8 cellular contexts compared by ENCODE assay signal in genomic region chr17:77959216-77959925, GRCh38. TPM values are rescaled to one million over a fixed set of nuclear protein-coding genes. Genes with fewer than 3 reads are reported as not detected.
DNase-seq lines count a peak whose midpoint lies in the region; ATAC-seq and TF ChIP-seq lines count a peak whose summit lies in the region.

No MANE protein-coding gene starts in this region.

- CTCF ChIA-PET in HEK293T (lab: Yijun Ruan, JAX), result interaction anchor here (0.8 to 1.4 kb wide), 3 partner anchors 11 to 71 kb away, joined by 3 read pairs; no protein-coding TSS in a partner anchor

- peaks cover 11 to 50% (median 38%) of the 10 kb centered on the region in 10 experiments for H3K4me1 ChIP-seq in BLaER1 treated with 17β-estradiol and CSF1 and Interleukin-3, amounts not matched to agents 10 nM and 100 nM

- H3K36me3 ChIP-seq in BLaER1 treated with 17β-estradiol and CSF1 and Interleukin-3, amounts not matched to agents 10 nM and 100 nM, result no peaks in the 10 kb centered on the region
- H3K36me3 ChIP-seq in brain microvascular endothelial cell (replicated peaks), result no peaks in the 10 kb centered on the region

- H3K9me3 ChIP-seq in BLaER1 treated with 17β-estradiol and CSF1 and Interleukin-3, amounts not matched to agents 10 nM and 100 nM (replicated peaks in 1 of 11), result peaks cover 0 to 5% (median 0%) of the 10 kb centered on the region in 11 experiments; a peak in 1 of 22 replicates

- POLR2A ChIA-PET in HEK293T (lab: Yijun Ruan, JAX), result interaction anchor here (1.2 to 2.6 kb wide), 6 partner anchors 11 to 144 kb away, joined by 3 to 23 read pairs (median 6); no protein-coding TSS in a partner anchor

- no peak for DNase-seq in HEK293T (ENCODE audit: extremely low spot score)
- DNase-seq in T follicular helper cell (ENCODE audit: low read depth), result peak; percentile 9
- DNase-seq in brain microvascular endothelial cell, result peak; percentile 8
- peak; percentile 18 for DNase-seq in kidney tubule cell (ENCODE audit: low spot score)
- DNase-seq in stimulated activated CD4-positive, alpha-beta T cell treated with anti-CD3 and anti-CD28 coated beads, Interleukin-4, amount 100 ng/mL, for 24 hours, result peak; percentile 29
- DNase-seq in mucosa of gallbladder (ENCODE audit: low spot score), result no peak

- peak overlapping the region; percentile 84 to 92 (median 89); a peak in 21 of 22 replicates for H3K27ac ChIP-seq in BLaER1 treated with 17β-estradiol and CSF1 and Interleukin-3, amounts not matched to agents 10 nM and 100 nM
- no peak overlapping the region for H3K27ac ChIP-seq in brain microvascular endothelial cell

- peak overlapping the region; percentile 79 to 95 (median 91) for H3K4me3 ChIP-seq in BLaER1 treated with 17β-estradiol and CSF1 and Interleukin-3, amounts not matched to agents 10 nM and 100 nM
- peak overlapping the region; percentile 62 for H3K4me3 ChIP-seq in brain microvascular endothelial cell (ENCODE audit: low read depth, low read length)

- H3K9ac ChIP-seq in BLaER1 treated with 17β-estradiol and CSF1 and Interleukin-3, amounts not matched to agents 10 nM and 100 nM, result peak overlapping the region; percentile 88 to 96 (median 92)

- H4K20me1 ChIP-seq in BLaER1 treated with 17β-estradiol and CSF1 and Interleukin-3, amounts not matched to agents 10 nM and 100 nM, result peaks cover 32 to 54% (median 53%) of the 10 kb centered on the region in 11 experiments; a peak in 21 of 22 replicates

- in situ Hi-C loops in brain microvascular endothelial cell (cut with HindIII; ENCODE audit: low pct_ligation_motif_present, low sequenced_read_pairs), result no loop called here

- peak overlapping the region; percentile 88 to 99 (median 97) for H3K4me2 ChIP-seq in BLaER1 treated with 17β-estradiol and CSF1 and Interleukin-3, amounts not matched to agents 10 nM and 100 nM

- H3K27me3 ChIP-seq in BLaER1 treated with 17β-estradiol and CSF1 and Interleukin-3, amounts not matched to agents 10 nM and 100 nM, result peaks cover 34 to 68% (median 56%) of the 10 kb centered on the region in 11 experiments
- H3K27me3 ChIP-seq in brain microvascular endothelial cell (replicated peaks), result peaks cover 15% of the 10 kb centered on the region

- no peak for TF ChIP-seq CTCF in brain microvascular endothelial cell (IDR thresholded peaks at IDR 0.05; ENCODE audit: low read depth, low read length, missing control alignments)

- no peak for ATAC-seq in GM18502 (IDR thresholded peaks at IDR 0.05; ENCODE audit: poor library complexity, unreplicated experiment)

TF ChIP-seq in HEK293T, 16 proteins besides CTCF, POLR2A, EP300 and RAD21:
- no peak for TF ChIP-seq BHLHE40 (IDR thresholded peaks at IDR 0.05; ENCODE audit: borderline replicate concordance)
- TF ChIP-seq ARNT (IDR thresholded peaks at IDR 0.05), result no peak
- TF ChIP-seq LEF1 (IDR thresholded peaks at IDR 0.05; ENCODE audit: borderline replicate concordance), result 0 out of 2 replicates have a peak, but pooled peaks have one; percentile 7
- no peak for TF ChIP-seq FOXK2 (IDR thresholded peaks at IDR 0.05)
- no peak for TF ChIP-seq TARDBP (IDR thresholded peaks at IDR 0.05)

RNA-seq across cellular contexts. Expression of gene TNRC6C, which starts 0.9 kb away (rescaled TPM):
- total RNA-seq in mucosa of gallbladder, result 27.4 TPM

Comparison
In these comparisons a context has a peak if more than half of its experiments do, and no peak if none do; other contexts are left out.
1. DNase-seq: peak in T follicular helper cell (single experiment), brain microvascular endothelial cell (single experiment), kidney tubule cell (single experiment) and stimulated activated CD4-positive, alpha-beta T cell treated with anti-CD3 and anti-CD28 coated beads, Interleukin-4, amount 100 ng/mL, for 24 hours (single experiment); none in HEK293T (single experiment) and mucosa of gallbladder (single experiment).